8 cellular contexts compared by ENCODE assay signal in genomic region chr1:150486966-150487762, GRCh38. TPM values are rescaled to one million over a fixed set of nuclear protein-coding genes. Genes with fewer than 3 reads are reported as not detected.
DNase-seq lines count a peak whose midpoint lies in the region; ATAC-seq and TF ChIP-seq lines count a peak whose summit lies in the region.

Gene TARS2 (plus strand): TSS chr1:150487419. CDS start chr1:150487451, 32 bp downstream.

- peaks cover 9% of the 10 kb centered on the region for H3K79me2 ChIP-seq in hepatocyte

- peak within 1 kb of the TSS; percentile 98 for H3K4me3 Mint-ChIP-seq in T-helper 2 cell treated with Interferon-gamma antibody and Interleukin-4, amounts not matched to agents 5 μg/mL and 100 μg/mL, for 36 hours

- H3K9me3 Mint-ChIP-seq in T-helper 2 cell treated with Interferon-gamma antibody and Interleukin-4, amounts not matched to agents 5 μg/mL and 100 μg/mL, for 36 hours: no peaks in the 10 kb centered on the region

- under 1% methylated on average over 30 of the region's 30 CpGs for WGBS in hepatocyte (ENCODE audit: low lambda C conversion rate, missing lambda C conversion rate)

- H3K4me1 Mint-ChIP-seq in T-helper 2 cell treated with Interferon-gamma antibody and Interleukin-4, amounts not matched to agents 5 μg/mL and 100 μg/mL, for 36 hours (ENCODE audit: low read depth): peaks cover 13% of the 10 kb centered on the region

- H3K27me3 Mint-ChIP-seq in T-helper 2 cell treated with Interferon-gamma antibody and Interleukin-4, amounts not matched to agents 5 μg/mL and 100 μg/mL, for 36 hours (ENCODE audit: low read depth): no peaks in the 10 kb centered on the region

- peaks cover 23% of the 10 kb centered on the region for H3K36me3 Mint-ChIP-seq in T-helper 2 cell treated with Interferon-gamma antibody and Interleukin-4, amounts not matched to agents 5 μg/mL and 100 μg/mL, for 36 hours (ENCODE audit: low read depth)

- H3K9me2 ChIP-seq in hepatocyte (replicated peaks; ENCODE audit: insufficient read depth): no peaks in the 10 kb centered on the region

- peak within 1 kb of the TSS; percentile 83 for H3K4me2 ChIP-seq in hepatocyte

- peak within 1 kb of the TSS; percentile 39 for H3K27ac ChIP-seq in hepatocyte

- DNase-seq in NCI-H1930 (lab: John Stamatoyannopoulos, UW): peak; percentile 95 to 97
- peak; percentile 95 for DNase-seq in T-helper 2 cell treated with Interferon-gamma antibody and Interleukin-4, amounts not matched to agents 5 μg/mL and 100 μg/mL, for 36 hours (ENCODE audit: low spot score)
- DNase-seq in astrocyte of the cerebellum (ENCODE audit: low read depth): peak; percentile 97
- DNase-seq in hepatocyte (ENCODE audit: low spot score): peak; percentile 96
- DNase-seq in renal cortical epithelial cell (ENCODE audit: low read depth): peak; percentile 97
- no peak for DNase-seq in cortex of kidney (lab: John Stamatoyannopoulos, UW)

- peak within 1 kb of the TSS; percentile 67 for H3K4me3 ChIP-seq in astrocyte of the cerebellum (ENCODE audit: low read depth, low read length)
- H3K4me3 ChIP-seq in hepatocyte: peak within 1 kb of the TSS; percentile 38

- in situ Hi-C loops in astrocyte of the cerebellum (cut with HindIII; ENCODE audit: low sequenced_read_pairs): no loop called here

- no peaks in the 10 kb centered on the region for H3K27me3 ChIP-seq in hepatocyte

- H4K20me1 ChIP-seq in hepatocyte (ENCODE audit: insufficient read depth, poor library complexity, severe bottlenecking): no peaks in the 10 kb centered on the region

- H3K4me1 ChIP-seq in hepatocyte (ENCODE audit: insufficient read depth): peaks cover 4% of the 10 kb centered on the region

- peak within 1 kb of the TSS; percentile 98 for H3K27ac Mint-ChIP-seq in T-helper 2 cell treated with Interferon-gamma antibody and Interleukin-4, amounts not matched to agents 5 μg/mL and 100 μg/mL, for 36 hours

- no peak for TF ChIP-seq CTCF in astrocyte of the cerebellum (IDR thresholded peaks at IDR 0.05; ENCODE audit: low read depth, low read length, missing control alignments)
- no peak for TF ChIP-seq CTCF in hepatocyte (IDR thresholded peaks at IDR 0.05; ENCODE audit: poor library complexity)

- peak; percentile 96 for ATAC-seq in GM18505 (IDR thresholded peaks at IDR 0.05; ENCODE audit: unreplicated experiment)
- ATAC-seq in HG02970 (IDR thresholded peaks at IDR 0.05; ENCODE audit: low FRiP score, unreplicated experiment): peak; percentile 92

- H3K9me3 ChIP-seq in hepatocyte (ENCODE audit: low read depth): no peaks in the 10 kb centered on the region

- H2AFZ ChIP-seq in hepatocyte: peak within 1 kb of the TSS; percentile 65

- peak; percentile 96 for TF ChIP-seq POLR2A in GM18505 (IDR thresholded peaks at IDR 0.05; ENCODE audit: borderline replicate concordance, extremely low read depth, insufficient read depth, insufficient read length)

- no peaks in the 10 kb centered on the region for H3K36me3 ChIP-seq in hepatocyte (replicated peaks; ENCODE audit: insufficient read depth, low read depth)

RNA-seq across cellular contexts. Expression of gene TARS2, which starts in this region (rescaled TPM):
- total RNA-seq in hepatocyte: 9.1 and 10.1 TPM in 2 replicates
- 18.2 and 19.2 TPM in 2 replicates for polyA plus RNA-seq in hepatocyte
- 16.0 and 20.5 TPM in 2 replicates for total RNA-seq in renal cortical epithelial cell
